Comparison of ENCODE assay signal across 8 cellular contexts in the genomic region with DNA sequence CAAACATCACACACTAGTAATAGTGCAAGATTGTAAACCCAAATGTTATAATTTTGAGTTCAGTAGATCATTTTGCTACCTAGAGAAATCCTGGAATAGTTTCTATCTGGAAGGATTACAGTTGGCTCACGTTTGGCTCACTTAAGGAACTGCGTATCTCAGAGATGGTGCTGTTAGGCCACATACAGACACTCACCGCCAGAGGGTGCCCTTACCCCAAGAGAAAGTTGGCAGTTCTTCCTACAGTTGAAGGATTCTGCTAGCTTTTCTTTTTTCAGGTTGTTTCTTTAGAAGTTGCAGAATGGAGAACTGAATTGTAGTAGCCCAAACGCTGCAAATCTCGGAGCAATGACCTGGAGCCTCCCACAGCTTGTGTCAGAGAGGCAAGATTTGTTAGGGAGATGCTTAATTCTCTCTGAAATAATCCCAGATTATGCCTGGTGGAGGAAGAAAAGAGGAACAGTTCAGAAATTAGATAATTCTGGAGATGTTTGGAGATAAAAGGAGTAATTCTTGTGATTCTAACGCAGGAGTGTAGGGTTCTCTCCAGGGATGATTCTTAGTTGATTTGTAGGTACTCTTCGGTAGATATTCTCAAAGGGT.
A peak's percentile ranks its signal among the peaks of the same experiment; 100 is the strongest.
DNase-seq lines count a peak whose midpoint lies in the region; ATAC-seq and TF ChIP-seq lines count a peak whose summit lies in the region.

No MANE protein-coding gene starts in this region.

- no peaks in the 10 kb centered on the region for H3K27me3 ChIP-seq in thoracic aorta (replicated peaks; ENCODE audit: insufficient read depth)

- intact Hi-C loops in OCI-LY7 (cut with micrococcal nuclease; ENCODE audit: unreplicated experiment): loop anchor here (1.0 to 10.0 kb wide), 3 partner anchors 92 to 510 kb away; no protein-coding TSS in a partner anchor

- TF ChIP-seq CTCF in OCI-LY7 (conservative IDR thresholded peaks at IDR 0.05; ENCODE audit: low read length) (peak; percentile 97), neural crest cell (conservative IDR thresholded peaks at IDR 0.05) (peak; percentile 93), thoracic aorta (IDR thresholded peaks at IDR 0.05) (peak; percentile 70)

- ATAC-seq in GM21526 (IDR thresholded peaks at IDR 0.05; ENCODE audit: low FRiP score, unreplicated experiment): peak; percentile 88
- no peak for ATAC-seq in thoracic aorta (ENCODE audit: insufficient number of reproducible peaks, low FRiP score, low read depth)

- no peak overlapping the region for H3K27ac ChIP-seq in OCI-LY7 (ENCODE audit: low read depth, low read length, poor library complexity, severe bottlenecking)
- no peak overlapping the region for H3K27ac ChIP-seq in thoracic aorta

- no peaks in the 10 kb centered on the region for H3K9me3 Mint-ChIP-seq in neural crest cell

- H3K36me3 ChIP-seq in OCI-LY7 (ENCODE audit: insufficient read depth, low read length) (no peaks in the 10 kb centered on the region), thoracic aorta (no peaks in the 10 kb centered on the region)

- H3K4me2 ChIP-seq in OCI-LY7 (ENCODE audit: low read length): no peak overlapping the region

- no peaks in the 10 kb centered on the region for H3K27me3 Mint-ChIP-seq in neural crest cell (ENCODE audit: low read depth)

- H3K36me3 Mint-ChIP-seq in neural crest cell (ENCODE audit: low read depth): no peaks in the 10 kb centered on the region

- H3K4me3 Mint-ChIP-seq in neural crest cell: no peak overlapping the region

- no peak overlapping the region for H3K27ac Mint-ChIP-seq in neural crest cell (ENCODE audit: unreplicated experiment)

- no peaks in the 10 kb centered on the region for H3K79me2 ChIP-seq in OCI-LY7 (ENCODE audit: insufficient read depth, low read depth, low read length)

- no peaks in the 10 kb centered on the region for H4K20me1 ChIP-seq in OCI-LY7 (ENCODE audit: insufficient read depth, low read length)

- H2AFZ ChIP-seq in OCI-LY7 (ENCODE audit: low read length): no peak overlapping the region

- POLR2A ChIA-PET in OCI-LY7 (lab: Charles Lee): no interaction called here

- H3K9me2 ChIP-seq in OCI-LY7 (ENCODE audit: insufficient read depth, low read length): no peaks in the 10 kb centered on the region

- DNase-seq in DMS153 treated with DMSO at 0.1 percent for 48 hours (lab: John Stamatoyannopoulos, UW; ENCODE audit: unreplicated experiment): peak; percentile 63
- peak in 61 of 76 experiments; percentile 1 to 82 (median 32) for DNase-seq in HUDEP-2 (lab: John Stamatoyannopoulos, UW; ENCODE audit: unreplicated experiment in 76 of 76)
- peak; percentile 71 for DNase-seq in OCI-LY7 (ENCODE audit: low spot score)
- peak; percentile 45 for DNase-seq in activated T-cell treated with anti-CD3 and anti-CD28 coated beads, Interleukin-2, amount 50 U/mL, for 1 hour
- peak; percentile 59 for DNase-seq in fibroblast of peridontal ligament (ENCODE audit: extremely low read depth)
- DNase-seq in neural crest cell (ENCODE audit: low read depth, low spot score): peak; percentile 84
- peak; percentile 4 for DNase-seq in thoracic aorta (ENCODE audit: low spot score)

- no peaks in the 10 kb centered on the region for H3K4me1 Mint-ChIP-seq in neural crest cell

- H3K4me3 ChIP-seq in OCI-LY7 (ENCODE audit: low read depth, low read length, poor library complexity, severe bottlenecking) (no peak overlapping the region), thoracic aorta (no peak overlapping the region)

- H3K4me1 ChIP-seq in OCI-LY7 (ENCODE audit: insufficient read depth, low read length, poor library complexity, severe bottlenecking): no peaks in the 10 kb centered on the region
- no peaks in the 10 kb centered on the region for H3K4me1 ChIP-seq in thoracic aorta (ENCODE audit: control insufficient read depth in 1 of 2, low read depth in 2 of 2)

- H3K9me3 ChIP-seq in OCI-LY7 (ENCODE audit: low read length) (no peaks in the 10 kb centered on the region), thoracic aorta (no peaks in the 10 kb centered on the region)

- CTCF ChIA-PET in OCI-LY7 (lab: Charles Lee; ENCODE audit: unreplicated experiment): no interaction called here

- BruUV-seq in OCI-LY7 (replicated peaks; lab: Mats Ljungman, UMichigan): no TSS peak

Comparison
In these comparisons a context has a peak if more than half of its experiments do, and no peak if none do; other contexts are left out.
1. DNase-seq: peak in every context shown above with its lines; median percentile 84 in neural crest cell; 71 in OCI-LY7; 63 in DMS153 treated with DMSO at 0.1 percent for 48 hours; 59 in fibroblast of peridontal ligament; 45 in activated T-cell treated with anti-CD3 and anti-CD28 coated beads, Interleukin-2, amount 50 U/mL, for 1 hour; 32 in HUDEP-2; 4 in thoracic aorta.